In the genomic region with DNA sequence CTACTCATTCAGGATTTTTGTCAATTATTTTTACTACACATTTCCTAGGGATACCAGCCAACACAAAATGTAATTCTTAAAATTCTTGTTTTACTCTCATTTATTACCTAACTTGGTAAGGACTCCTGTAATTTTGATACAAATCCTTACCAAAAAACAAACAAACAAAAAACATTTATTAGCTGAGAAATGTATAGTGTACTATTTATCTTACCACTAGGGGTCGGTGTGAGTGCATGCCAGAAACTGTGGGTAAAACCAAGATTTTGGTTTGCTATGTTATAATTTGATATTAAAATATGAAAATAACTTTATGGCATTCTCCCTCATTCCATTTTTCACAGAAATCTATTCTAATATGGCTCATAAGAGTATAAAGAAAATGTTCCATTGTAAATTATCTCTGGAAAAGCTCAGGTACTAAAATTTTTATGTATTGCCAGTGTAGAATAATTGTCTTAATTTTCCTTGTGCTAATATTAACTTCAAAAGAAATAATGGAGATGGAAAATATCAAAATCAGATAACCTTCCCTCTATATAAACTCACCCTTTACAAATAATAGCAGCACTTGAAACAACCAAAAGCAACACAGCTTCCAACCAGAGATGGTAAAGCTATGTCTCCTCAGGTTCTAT, we compare ENCODE assay signal across 8 cellular contexts.
A peak's percentile ranks its signal among the peaks of the same experiment; 100 is the strongest.
DNase-seq lines count a peak whose midpoint lies in the region; ATAC-seq and TF ChIP-seq lines count a peak whose summit lies in the region.

No MANE protein-coding gene starts in this region.

- H3K4me1 ChIP-seq in right atrium auricular region (no peaks in the 10 kb centered on the region), right cardiac atrium (ENCODE audit: control insufficient read depth, insufficient read depth, low read length) (no peaks in the 10 kb centered on the region), fibroblast of lung (ENCODE audit: control insufficient read depth, extremely low read depth, insufficient read depth, low read length) (no peaks in the 10 kb centered on the region), transverse colon (no peaks in the 10 kb centered on the region)

- H3K9me3 ChIP-seq in right atrium auricular region (no peaks in the 10 kb centered on the region), right cardiac atrium (ENCODE audit: control insufficient read depth, low read length) (no peaks in the 10 kb centered on the region), fibroblast of lung (ENCODE audit: control insufficient read depth, insufficient read depth, low read depth, low read length) (no peaks in the 10 kb centered on the region), transverse colon (no peaks in the 10 kb centered on the region), T-helper 17 cell (ENCODE audit: control insufficient read depth, low read length, poor library complexity, severe bottlenecking) (no peaks in the 10 kb centered on the region)

- TF ChIP-seq POLR2A in transverse colon (IDR thresholded peaks at IDR 0.05): no peak

- TF ChIP-seq EP300 in transverse colon (IDR thresholded peaks at IDR 0.05; ENCODE audit: low read depth): no peak

- H3K4me2 ChIP-seq in fibroblast of lung (ENCODE audit: extremely low read depth, insufficient read depth, low read length): no peak overlapping the region

- peak; percentile 76 to 88 for TF ChIP-seq CTCF in right atrium auricular region (IDR thresholded peaks at IDR 0.05)
- peak; percentile 45 to 83 for TF ChIP-seq CTCF in fibroblast of lung (conservative IDR thresholded peaks at IDR 0.05 in 1 of 2, IDR thresholded peaks at IDR 0.05 in 1 of 2; ENCODE audit: low read depth in 1 of 2, low read length in 2 of 2)
- peak; percentile 46 to 69 (median 65) for TF ChIP-seq CTCF in transverse colon (IDR thresholded peaks at IDR 0.05)

- no peaks in the 10 kb centered on the region for H3K36me3 ChIP-seq in right atrium auricular region
- no peaks in the 10 kb centered on the region for H3K36me3 ChIP-seq in fibroblast of lung (ENCODE audit: control insufficient read depth, insufficient read depth, low read length)
- H3K36me3 ChIP-seq in transverse colon: no peaks in the 10 kb centered on the region

- intact Hi-C loops in right cardiac atrium (cut with DNase I) (no loop called here), transverse colon (cut with DNase I; ENCODE audit: low total_unique reads) (no loop called here)

- no peak overlapping the region for H2AFZ ChIP-seq in fibroblast of lung (ENCODE audit: low read length)

- H3K4me3 ChIP-seq in right atrium auricular region (no peak overlapping the region), right cardiac atrium (ENCODE audit: low read length) (no peak overlapping the region), fibroblast of lung (replicated peaks in 1 of 4; ENCODE audit: control extremely low read depth in 1 of 4, insufficient read depth in 1 of 4, low read depth in 3 of 4, low read length in 4 of 4) (no peak overlapping the region), transverse colon (no peak overlapping the region)

- ATAC-seq in right cardiac atrium (no peak), T-helper 17 cell (no peak)

- DNase-seq in right atrium auricular region (ENCODE audit: low spot score) (no peak), right cardiac atrium (no peak), NCI-H146 (lab: John Stamatoyannopoulos, UW) (peak; percentile 20), fibroblast of lung (ENCODE audit: low read depth in 2 of 2) (peak in 1 of 2 donors; percentile 30), transverse colon (no peak), G401 (ENCODE audit: low spot score) (no peak), T-helper 17 cell (no peak)
- no peak for DNase-seq in activated T-cell treated with anti-CD3 and anti-CD28 coated beads, Interleukin-2, amount 50 U/mL, for 48 hours

- H3K36me3 Mint-ChIP-seq in T-helper 17 cell (ENCODE audit: low read depth): no peaks in the 10 kb centered on the region

- no peaks in the 10 kb centered on the region for H3K27me3 Mint-ChIP-seq in T-helper 17 cell

- no peak overlapping the region for H3K4me3 Mint-ChIP-seq in T-helper 17 cell

- in situ Hi-C loops in transverse colon (cut with MboI; ENCODE audit: low pct_ligation_motif_present in 1 of 4, low pct_unique_long_range_greater_than_20kb in 1 of 4, low sequenced_read_pairs in 3 of 4) (no loop called here), G401 (cut with HindIII; ENCODE audit: low sequenced_read_pairs) (no loop called here)

- no peaks in the 10 kb centered on the region for H3K4me1 Mint-ChIP-seq in T-helper 17 cell

- no peak overlapping the region for H3K27ac ChIP-seq in right atrium auricular region
- H3K27ac ChIP-seq in right cardiac atrium (ENCODE audit: low read length): no peak overlapping the region
- H3K27ac ChIP-seq in fibroblast of lung (ENCODE audit: insufficient read depth, low read length): no peak overlapping the region
- no peak overlapping the region for H3K27ac ChIP-seq in transverse colon

- no peak overlapping the region for H3K9ac ChIP-seq in fibroblast of lung (ENCODE audit: insufficient read depth, low read length)

- no peaks in the 10 kb centered on the region for H4K20me1 ChIP-seq in fibroblast of lung (ENCODE audit: control insufficient read depth, extremely low read depth, insufficient read depth, low read length)

- no peaks in the 10 kb centered on the region for H3K27me3 ChIP-seq in right atrium auricular region
- no peaks in the 10 kb centered on the region for H3K27me3 ChIP-seq in right cardiac atrium (ENCODE audit: control insufficient read depth, insufficient read depth)
- no peaks in the 10 kb centered on the region for H3K27me3 ChIP-seq in fibroblast of lung (ENCODE audit: control insufficient read depth, insufficient read depth, low read length)
- no peaks in the 10 kb centered on the region for H3K27me3 ChIP-seq in transverse colon

- H3K79me2 ChIP-seq in fibroblast of lung (ENCODE audit: control insufficient read depth, insufficient read depth, low read length): no peaks in the 10 kb centered on the region

- no peak overlapping the region for H3K27ac Mint-ChIP-seq in T-helper 17 cell

- WGBS in right cardiac atrium: 1% methylated on average over 1 of the region's 1 CpG
- WGBS in transverse colon (ENCODE audit: low coverage in 1 of 2), 2 donors: 0% methylated on average over 1 of the region's 1 CpG
